ENCODE assay signal across 18 cellular contexts in the genomic region with DNA sequence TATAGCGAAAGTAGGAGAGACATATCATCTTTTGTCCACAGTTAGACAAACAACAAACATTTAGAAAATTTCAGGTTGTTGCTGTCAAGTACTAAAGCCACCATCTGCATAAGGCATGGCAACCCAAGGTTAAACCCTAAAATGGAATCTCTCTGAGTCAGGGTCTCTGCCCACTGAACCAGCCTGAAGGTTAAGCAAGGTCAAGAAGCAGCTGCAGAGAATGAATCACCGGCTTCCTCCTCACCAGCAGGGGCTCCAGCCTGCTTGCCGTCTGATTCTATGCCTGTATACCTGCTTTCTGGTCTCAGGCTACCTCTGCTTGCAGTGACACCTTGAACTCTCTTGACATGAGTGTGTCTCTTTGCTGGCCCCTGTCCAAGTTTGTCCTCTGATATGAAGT.
DNase-seq lines count a peak whose midpoint lies in the region; ATAC-seq and TF ChIP-seq lines count a peak whose summit lies in the region.
"Had no signal": no experiment of that assay in that cellular context is flagged by ENCODE, and none has a peak within 500 bp of the region (broad histone marks: within the 10 kb centered on the region; RNA-seq: fewer than 3 reads in every experiment).

No MANE protein-coding gene starts in this region.

- peak overlapping the region; percentile 56 to 90 (median 80) for H3K4me2 ChIP-seq in BLaER1 treated with 17β-estradiol and CSF1 and Interleukin-3, amounts not matched to agents 10 nM and 100 nM

- peaks cover 56 to 84% (median 76%) of the 10 kb centered on the region in 10 experiments for H3K4me1 ChIP-seq in BLaER1 treated with 17β-estradiol and CSF1 and Interleukin-3, amounts not matched to agents 10 nM and 100 nM
- H3K4me1 ChIP-seq in suprapubic skin: no peaks in the 10 kb centered on the region
- H3K4me1 ChIP-seq in transverse colon: peaks cover 0 to 5% (median 2%) of the 10 kb centered on the region in 4 donors
- H3K4me1 ChIP-seq: BE2C had no signal

- intact Hi-C loops in transverse colon (cut with DNase I; ENCODE audit: low total_unique reads): no loop called here

- H3K36me3 ChIP-seq in BLaER1 treated with 17β-estradiol and CSF1 and Interleukin-3, amounts not matched to agents 10 nM and 100 nM: peaks cover 0 to 33% (median 14%) of the 10 kb centered on the region in 11 experiments; a peak in 13 of 22 replicates
- H3K36me3 ChIP-seq in H7 (replicated peaks; ENCODE audit: control insufficient read depth, insufficient read depth, low read length) (no peaks in the 10 kb centered on the region), suprapubic skin (no peaks in the 10 kb centered on the region), transverse colon (no peaks in the 10 kb centered on the region)
- H3K36me3 ChIP-seq: BE2C had no signal

- H3K27ac ChIP-seq in BLaER1 treated with 17β-estradiol and CSF1 and Interleukin-3, amounts not matched to agents 10 nM and 100 nM: peak overlapping the region in 10 of 11 experiments; percentile 42 to 98 (median 94); a peak in 20 of 22 replicates
- no peak overlapping the region for H3K27ac ChIP-seq in suprapubic skin
- no peak overlapping the region for H3K27ac ChIP-seq in transverse colon
- H3K27ac ChIP-seq: epithelial cell of prostate had no signal

- TF ChIP-seq POLR2A in suprapubic skin (IDR thresholded peaks at IDR 0.05): no peak
- no peak for TF ChIP-seq POLR2A in transverse colon (IDR thresholded peaks at IDR 0.05)

- TF ChIP-seq EP300 in suprapubic skin (IDR thresholded peaks at IDR 0.05) (no peak), transverse colon (IDR thresholded peaks at IDR 0.05; ENCODE audit: low read depth) (no peak)

- TF ChIP-seq CTCF in suprapubic skin (IDR thresholded peaks at IDR 0.05): no peak
- TF ChIP-seq CTCF in transverse colon (IDR thresholded peaks at IDR 0.05): no peak

- peaks cover 22 to 44% (median 40%) of the 10 kb centered on the region in 11 experiments for H3K9me3 ChIP-seq in BLaER1 treated with 17β-estradiol and CSF1 and Interleukin-3, amounts not matched to agents 10 nM and 100 nM (replicated peaks in 1 of 11)
- H3K9me3 ChIP-seq in suprapubic skin (no peaks in the 10 kb centered on the region), transverse colon (no peaks in the 10 kb centered on the region)
- H3K9me3 ChIP-seq: BE2C had no signal

- H4K20me1 ChIP-seq in BLaER1 treated with 17β-estradiol and CSF1 and Interleukin-3, amounts not matched to agents 10 nM and 100 nM: no peaks in the 10 kb centered on the region

- ATAC-seq in HG03565 (IDR thresholded peaks at IDR 0.05; ENCODE audit: unreplicated experiment): no peak
- ATAC-seq: naive thymus-derived CD8-positive, alpha-beta T cell; stimulated activated naive B cell treated with anti-CD40 and anti-IgM and Interleukin-4, amounts not matched to agents 10 μg/mL and 1 μg/mL and 100 μg/mL, for 72 hours had no signal

- 73% methylated on average over 3 of the region's 3 CpGs for WGBS in suprapubic skin
- 79 to 87% methylated on average over 1 to 3 of the region's 3 CpGs for WGBS in transverse colon (ENCODE audit: low coverage in 1 of 2), 2 donors

- peak; percentile 11 for DNase-seq in H7
- peak; percentile 7 for DNase-seq in SW480 (ENCODE audit: low spot score)
- DNase-seq in kidney tubule cell (ENCODE audit: low spot score): peak; percentile 30
- no peak for DNase-seq in suprapubic skin (ENCODE audit: low spot score in 2 of 2)
- DNase-seq in transverse colon: no peak
- DNase-seq in NCI-H1048 (lab: John Stamatoyannopoulos, UW): no peak
- DNase-seq: activated CD4-positive, alpha-beta memory T cell treated with anti-CD3 and anti-CD28 coated beads for 36 hours; activated naive CD8-positive, alpha-beta T cell treated with anti-CD3 and anti-CD28 coated beads, Interleukin-2, amount 10 ng/mL, durations not matched to agents 7 days and 5 days; BE2C; HCEC 1CT; naive thymus-derived CD8-positive, alpha-beta T cell; NCI-H187; NCI-H526; stimulated activated naive B cell treated with anti-CD40 and anti-IgM and Interleukin-4, amounts not matched to agents 10 μg/mL and 1 μg/mL and 100 μg/mL, for 72 hours had no signal

- in situ Hi-C loops in transverse colon (cut with MboI; ENCODE audit: low pct_ligation_motif_present in 1 of 4, low pct_unique_long_range_greater_than_20kb in 1 of 4, low sequenced_read_pairs in 3 of 4): no loop called here

- peak overlapping the region in 8 of 11 experiments; percentile 57 to 86 (median 80); a peak in 15 of 22 replicates for H3K9ac ChIP-seq in BLaER1 treated with 17β-estradiol and CSF1 and Interleukin-3, amounts not matched to agents 10 nM and 100 nM

- peak overlapping the region in 4 of 10 experiments; percentile 18 to 41 (median 26); a peak in 6 of 20 replicates for H3K4me3 ChIP-seq in BLaER1 treated with 17β-estradiol and CSF1 and Interleukin-3, amounts not matched to agents 10 nM and 100 nM
- H3K4me3 ChIP-seq in H7 (ENCODE audit: insufficient read depth, low read depth, low read length) (no peak overlapping the region), suprapubic skin (no peak overlapping the region), transverse colon (no peak overlapping the region)
- H3K4me3 ChIP-seq: lung had no signal

- H3K27me3 ChIP-seq in BLaER1 treated with 17β-estradiol and CSF1 and Interleukin-3, amounts not matched to agents 10 nM and 100 nM: no peaks in the 10 kb centered on the region
- H3K27me3 ChIP-seq in H7 (ENCODE audit: control insufficient read depth, insufficient read depth, low read length) (no peaks in the 10 kb centered on the region), suprapubic skin (no peaks in the 10 kb centered on the region), transverse colon (no peaks in the 10 kb centered on the region)
- H3K27me3 ChIP-seq: BE2C had no signal

Comparison
In these comparisons a context has a peak if more than half of its experiments do, and no peak if none do; other contexts are left out.
1. H3K27ac ChIP-seq: peak in BLaER1 treated with 17β-estradiol and CSF1 and Interleukin-3, amounts not matched to agents 10 nM and 100 nM (10 of 11); none in suprapubic skin (single experiment) and transverse colon (0 of 4).
2. DNase-seq: peak in H7 (single experiment), SW480 (single experiment) and kidney tubule cell (single experiment); none in suprapubic skin (0 of 2), transverse colon (single experiment) and NCI-H1048 (single experiment).